Comparison of ENCODE assay signal across 8 cellular contexts in genomic region chr6:147205690-147206600, GRCh38. TPM values are rescaled to one million over a fixed set of nuclear protein-coding genes. Genes with fewer than 3 reads are reported as not detected.
DNase-seq lines count a peak whose midpoint lies in the region; ATAC-seq and TF ChIP-seq lines count a peak whose summit lies in the region.

No MANE protein-coding gene starts in this region.

- DNase-seq in AG04450 (ENCODE audit: low read depth, low spot score) (no peak), GM23248 (peak; percentile 42), T-cell (no peak), fibroblast of pulmonary artery (ENCODE audit: low read depth) (peak; percentile 36), NCI-H2081 (lab: John Stamatoyannopoulos, UW) (no peak), COLO829 (ENCODE audit: low spot score) (no peak), NCI-H2081 treated with DMSO at 0.1 percent for 48 hours (lab: John Stamatoyannopoulos, UW) (no peak)

- no peaks in the 10 kb centered on the region for H3K9me2 ChIP-seq in GM23248 (ENCODE audit: insufficient read depth)

- no peaks in the 10 kb centered on the region for H3K27me3 Mint-ChIP-seq in T-cell

- H3K4me1 Mint-ChIP-seq in T-cell: peaks cover 47 to 58% (median 50%) of the 10 kb centered on the region in 3 donors

- peak overlapping the region; percentile 96 for H3K4me2 ChIP-seq in GM23248 (ENCODE audit: unreplicated experiment)

- H3K9me3 Mint-ChIP-seq in T-cell: no peaks in the 10 kb centered on the region

- H3K36me3 ChIP-seq in GM23248 (ENCODE audit: low read depth) (no peaks in the 10 kb centered on the region), skeletal muscle tissue (ENCODE audit: control insufficient read depth in 3 of 3, insufficient read depth in 3 of 3, low read length in 3 of 3) (no peaks in the 10 kb centered on the region)

- no peak for ATAC-seq in T-cell (replicated peaks in 1 of 4)

- H3K79me2 ChIP-seq in GM23248 (ENCODE audit: insufficient read depth): peaks cover 68% of the 10 kb centered on the region

- H3K27me3 ChIP-seq in AG04450 (ENCODE audit: control insufficient read depth, insufficient read depth, low read length): no peaks in the 10 kb centered on the region
- H3K27me3 ChIP-seq in GM23248 (replicated peaks; ENCODE audit: insufficient read depth): no peaks in the 10 kb centered on the region
- H3K27me3 ChIP-seq in skeletal muscle tissue (ENCODE audit: control insufficient read depth in 3 of 3, insufficient read depth in 3 of 3, low read length in 3 of 3): no peaks in the 10 kb centered on the region

- no peaks in the 10 kb centered on the region for H4K20me1 ChIP-seq in GM23248 (ENCODE audit: insufficient read depth)

- peak overlapping the region; percentile 90 to 93 (median 91) for H3K4me3 Mint-ChIP-seq in T-cell

- peak overlapping the region; percentile 76 to 81 for H3K27ac Mint-ChIP-seq in T-cell

- in situ Hi-C loops in GM23248 (cut with MboI): no loop called here

- 59 to 63% methylated on average over 5 of the region's 5 CpGs for WGBS in GM23248 (ENCODE audit: low coverage in 1 of 2, low lambda C conversion rate in 2 of 2, missing lambda C conversion rate in 2 of 2), 2 experiments

- H3K9ac ChIP-seq in GM23248: peak overlapping the region; percentile 95
- H3K9ac ChIP-seq in skeletal muscle tissue (ENCODE audit: low read depth in 1 of 3, low read length in 3 of 3): peak overlapping the region; percentile 46 to 82 (median 69)

- no peaks in the 10 kb centered on the region; the same call in 1 of the 2 replicates for H3K9me3 ChIP-seq in AG04450 (ENCODE audit: control insufficient read depth, insufficient read depth, low read length)
- no peaks in the 10 kb centered on the region for H3K9me3 ChIP-seq in GM23248 (ENCODE audit: low read depth)
- no peaks in the 10 kb centered on the region for H3K9me3 ChIP-seq in skeletal muscle tissue (ENCODE audit: control insufficient read depth in 3 of 3, low read length in 3 of 3)

- H2AFZ ChIP-seq in GM23248: no peak overlapping the region

- POLR2A ChIA-PET in AG04450 (lab: Yijun Ruan, JAX): no interaction called here
- POLR2A ChIA-PET in T-cell (lab: Charles Lee): interaction anchor here in 1 of 2 donors (0.5 kb wide), 1 partner anchor 111 kb away, joined by 3 read pairs; no protein-coding TSS in a partner anchor

- H3K4me1 ChIP-seq in GM23248 (ENCODE audit: insufficient read depth): peaks cover 30% of the 10 kb centered on the region
- peaks cover 0 to 15% (median 8%) of the 10 kb centered on the region in 3 donors for H3K4me1 ChIP-seq in skeletal muscle tissue (ENCODE audit: control insufficient read depth in 3 of 3, insufficient read depth in 3 of 3, low read length in 3 of 3)

- TF ChIP-seq CTCF in AG04450 (IDR thresholded peaks at IDR 0.05; ENCODE audit: low read depth, low read length) (no peak), fibroblast of pulmonary artery (IDR thresholded peaks at IDR 0.05; ENCODE audit: low read length, missing control alignments) (no peak)

- H3K36me3 Mint-ChIP-seq in T-cell: no peaks in the 10 kb centered on the region

- peaks cover 5% of the 10 kb centered on the region; the same call in 1 of the 2 replicates for H3F3A ChIP-seq in GM23248 (ENCODE audit: insufficient read depth)

- CTCF ChIA-PET in AG04450 (lab: Charles Lee) (no interaction called here), T-cell (lab: Charles Lee) (interaction anchor here (0.9 to 1.0 kb wide), 2 partner anchors 10 to 17 kb away, joined by 3 read pairs; no protein-coding TSS in a partner anchor)

- H3K4me3 ChIP-seq in AG04450 (ENCODE audit: low read depth, low read length) (peak overlapping the region; percentile 82), GM23248 (peak overlapping the region; percentile 99), fibroblast of pulmonary artery (replicated peaks; ENCODE audit: low read depth, low read length) (peak overlapping the region; percentile 87), skeletal muscle tissue (ENCODE audit: low read length in 3 of 3) (peak overlapping the region; percentile 55 to 95 (median 89))

- H3K27ac ChIP-seq in AG04450 (ENCODE audit: low read depth, low read length) (no peak overlapping the region), GM23248 (peak overlapping the region; percentile 79; the same call in 1 of the 2 replicates), skeletal muscle tissue (ENCODE audit: low read depth, low read length) (peak overlapping the region; percentile 75)

RNA-seq across cellular contexts. Expression of gene STXBP5, which starts 1.7 kb away (rescaled TPM):
- polyA plus RNA-seq in AG04450 (2011; rRNA removed) (33.9 and 40.0 TPM in 2 replicates), GM23248 (2016; fragmentation: Nextera tagmentation; extraction: Ambion mirVana) (4.4 and 4.9 TPM in 2 replicates)
- 58.7 and 86.8 TPM in 2 replicates for polyA minus RNA-seq in AG04450 (2011; rRNA and poly(A)+ RNA removed)
- total RNA-seq in GM23248 (2014; rRNA removed; shearing (Covaris generic)): 28.7 and 49.9 TPM in 2 replicates
- total RNA-seq in T-cell (10 to 100 TPM; 24.1 to 35.4 (median 27.8) TPM), skeletal muscle tissue (14.6 TPM)

Comparison
In these comparisons a context has a peak if more than half of its experiments do, and no peak if none do; other contexts are left out.
1. DNase-seq: peak in GM23248 (single experiment) and fibroblast of pulmonary artery (single experiment); none in AG04450 (single experiment), T-cell (0 of 34), NCI-H2081 (0 of 2), COLO829 (single experiment) and NCI-H2081 treated with DMSO at 0.1 percent for 48 hours (single experiment).
2. Peak in every context shown above with its lines, with median percentiles within 50 percentile points of each other: H3K4me3 ChIP-seq.